ENCODE assay signal across 1 cellular context in genomic region chr4:185182196-185182595, GRCh38.
TF ChIP-seq lines count a peak whose summit lies in the region.

No MANE protein-coding gene starts in this region.

TF ChIP-seq in GM23338, 12 proteins besides CTCF, POLR2A, EP300 and RAD21 (continued from another document):
- TF ChIP-seq REST (IDR thresholded peaks at IDR 0.05; ENCODE audit: unreplicated experiment), result no peak
- TF ChIP-seq ZNF462 (CRISPR knock-in tag; IDR thresholded peaks at IDR 0.05), result no peak
- TF ChIP-seq ZNF331 (CRISPR knock-in tag; IDR thresholded peaks at IDR 0.05; ENCODE audit: low read depth), result no peak
- no peak for TF ChIP-seq NANOG (IDR thresholded peaks at IDR 0.05; ENCODE audit: borderline replicate concordance)
- no peak for TF ChIP-seq POLR2AphosphoS5 (IDR thresholded peaks at IDR 0.05; ENCODE audit: low read depth)
- TF ChIP-seq, protein P1, sequence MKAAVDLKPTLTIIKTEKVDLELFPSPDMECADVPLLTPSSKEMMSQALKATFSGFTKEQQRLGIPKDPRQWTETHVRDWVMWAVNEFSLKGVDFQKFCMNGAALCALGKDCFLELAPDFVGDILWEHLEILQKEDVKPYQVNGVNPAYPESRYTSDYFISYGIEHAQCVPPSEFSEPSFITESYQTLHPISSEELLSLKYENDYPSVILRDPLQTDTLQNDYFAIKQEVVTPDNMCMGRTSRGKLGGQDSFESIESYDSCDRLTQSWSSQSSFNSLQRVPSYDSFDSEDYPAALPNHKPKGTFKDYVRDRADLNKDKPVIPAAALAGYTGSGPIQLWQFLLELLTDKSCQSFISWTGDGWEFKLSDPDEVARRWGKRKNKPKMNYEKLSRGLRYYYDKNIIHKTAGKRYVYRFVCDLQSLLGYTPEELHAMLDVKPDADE (IDR thresholded peaks at IDR 0.05), result no peak
- TF ChIP-seq ZNF114 (CRISPR knock-in tag; IDR thresholded peaks at IDR 0.05), result no peak
- no peak for TF ChIP-seq STAT1 (IDR thresholded peaks at IDR 0.05; ENCODE audit: unreplicated experiment)
TF ChIP-seq in GM23338: peak in this region for 0.
